ENCODE assay signal across 8 cellular contexts in the genomic region with DNA sequence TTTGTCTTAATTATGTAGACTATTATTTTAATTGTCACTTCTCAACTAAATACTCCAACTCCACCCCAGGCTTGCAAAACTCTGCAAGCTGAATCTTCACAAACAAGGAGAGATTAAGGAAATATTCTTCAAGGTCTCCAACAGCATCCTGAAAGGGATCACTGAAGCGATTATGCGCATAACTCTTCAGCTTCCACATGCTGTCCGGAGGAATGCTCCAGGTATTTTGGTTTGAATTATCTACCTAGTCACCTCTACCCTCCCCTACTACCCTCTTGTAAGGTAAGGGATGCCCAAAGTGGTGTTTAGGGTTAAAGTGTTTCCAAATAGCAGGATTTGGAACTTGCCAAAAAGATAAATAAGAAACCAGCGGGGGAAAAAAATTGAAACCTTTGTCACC. TPM values are rescaled to one million over a fixed set of nuclear protein-coding genes. Genes with fewer than 3 reads are reported as not detected.
DNase-seq lines count a peak whose midpoint lies in the region; ATAC-seq and TF ChIP-seq lines count a peak whose summit lies in the region.

No MANE protein-coding gene starts in this region.

- H3K27me3 ChIP-seq in esophagus squamous epithelium = peaks cover 0 to 5% (median 0%) of the 10 kb centered on the region in 4 donors
- H3K27me3 ChIP-seq in rectal smooth muscle tissue (ENCODE audit: control insufficient read depth, insufficient read depth, low read length) = no peaks in the 10 kb centered on the region

- H3K36me3 ChIP-seq in OCI-LY7 (ENCODE audit: insufficient read depth, low read length) = peaks cover 2% of the 10 kb centered on the region; the same call in 1 of the 2 replicates
- H3K36me3 ChIP-seq in esophagus squamous epithelium = no peaks in the 10 kb centered on the region
- no peaks in the 10 kb centered on the region for H3K36me3 ChIP-seq in rectal smooth muscle tissue (ENCODE audit: control insufficient read depth, insufficient read depth, low read length)

- BruUV-seq in OCI-LY7 (replicated peaks; lab: Mats Ljungman, UMichigan) = TSS peak; percentile 48

- DNase-seq in GM12864 (ENCODE audit: low read depth) (no peak), OCI-LY7 (ENCODE audit: low spot score) (no peak), esophagus squamous epithelium (lab: John Stamatoyannopoulos, UW) (no peak)
- no peak for DNase-seq in NK-92 treated with Interleukin-12 subunit alpha and Interleukin-12 subunit beta, amount 100 ng/mL, for 24 hours (lab: John Stamatoyannopoulos, UW)

- H3K4me3 ChIP-seq in GM12864 (ENCODE audit: low read depth, low read length) (peak overlapping the region; percentile 70), OCI-LY7 (ENCODE audit: low read depth, low read length, poor library complexity, severe bottlenecking) (peak overlapping the region; percentile 82), esophagus squamous epithelium (peak overlapping the region in 3 of 4 donors; percentile 84 to 93 (median 89)), rectal smooth muscle tissue (ENCODE audit: low read length) (peak overlapping the region; percentile 62)

- H3K4me2 ChIP-seq in OCI-LY7 (ENCODE audit: low read length) = peak overlapping the region; percentile 89

- TF ChIP-seq POLR2A in esophagus squamous epithelium (IDR thresholded peaks at IDR 0.05) = no peak

- H3K4me1 ChIP-seq in OCI-LY7 (ENCODE audit: insufficient read depth, low read length, poor library complexity, severe bottlenecking) = peaks cover 44% of the 10 kb centered on the region
- peaks cover 5 to 56% (median 11%) of the 10 kb centered on the region in 3 donors for H3K4me1 ChIP-seq in esophagus squamous epithelium
- peaks cover 7% of the 10 kb centered on the region for H3K4me1 ChIP-seq in rectal smooth muscle tissue (ENCODE audit: control insufficient read depth, insufficient read depth, low read length)

- H3K9me3 ChIP-seq in OCI-LY7 (ENCODE audit: low read length) (no peaks in the 10 kb centered on the region), esophagus squamous epithelium (no peaks in the 10 kb centered on the region)

- H3K9me2 ChIP-seq in OCI-LY7 (ENCODE audit: insufficient read depth, low read length) = no peaks in the 10 kb centered on the region

- H4K20me1 ChIP-seq in OCI-LY7 (ENCODE audit: insufficient read depth, low read length) = peaks cover 26% of the 10 kb centered on the region

- CTCF ChIA-PET in OCI-LY7 (lab: Charles Lee; ENCODE audit: unreplicated experiment) = interaction anchor here (0.6 to 1.7 kb wide), 2 partner anchors 27 to 43 kb away, joined by 4 to 5 read pairs; no protein-coding TSS in a partner anchor

- TF ChIP-seq CTCF in GM12864 (IDR thresholded peaks at IDR 0.05; ENCODE audit: low read depth, low read length, missing control alignments) (no peak), OCI-LY7 (conservative IDR thresholded peaks at IDR 0.05; ENCODE audit: low read length) (no peak), esophagus squamous epithelium (IDR thresholded peaks at IDR 0.05) (no peak)

- no peak for ATAC-seq in HG03439 (IDR thresholded peaks at IDR 0.05; ENCODE audit: unreplicated experiment)
- no peak for ATAC-seq in HG02884 (IDR thresholded peaks at IDR 0.05; ENCODE audit: unreplicated experiment)
- no peak for ATAC-seq in HG02870 (IDR thresholded peaks at IDR 0.05; ENCODE audit: unreplicated experiment)

- H3K27ac ChIP-seq in OCI-LY7 (ENCODE audit: low read depth, low read length, poor library complexity, severe bottlenecking) (peak overlapping the region; percentile 51), esophagus squamous epithelium (peak overlapping the region in 2 of 4 donors; percentile 18 to 97), rectal smooth muscle tissue (ENCODE audit: low read depth, low read length) (no peak overlapping the region)

- peak overlapping the region; percentile 5; the same call in 1 of the 2 replicates for H2AFZ ChIP-seq in OCI-LY7 (ENCODE audit: low read length)

- no peak overlapping the region for H3K9ac ChIP-seq in rectal smooth muscle tissue (ENCODE audit: low read length)

- H3K79me2 ChIP-seq in OCI-LY7 (ENCODE audit: insufficient read depth, low read depth, low read length) = peaks cover 58% of the 10 kb centered on the region

- POLR2A ChIA-PET in OCI-LY7 (lab: Charles Lee) = interaction anchor here (0.5 to 1.4 kb wide), 3 partner anchors 11 to 178 kb away, joined by 3 to 5 read pairs (median 3); no protein-coding TSS in a partner anchor

- intact Hi-C loops in OCI-LY7 (cut with micrococcal nuclease; ENCODE audit: unreplicated experiment) (loop anchor here (5.0 kb wide), 3 partner anchors 128 to 912 kb away; a partner anchor contains a TSS), esophagus squamous epithelium (cut with DNase I) (no loop called here)

- 44 to 46% methylated on average over 4 of the region's 4 CpGs for WGBS in esophagus squamous epithelium, 2 donors

RNA-seq across cellular contexts. Expression of a gene that starts 11.7 kb away (rescaled TPM):
- total RNA-seq in OCI-LY7 (2014; rRNA removed; shearing (Covaris generic)) = 13.1 and 16.5 TPM in 2 replicates
- total RNA-seq in OCI-LY7 (2022) (36.1 and 49.9 TPM in 2 replicates), esophagus squamous epithelium (10 to 100 TPM in 1 of 4 donors, 1 to 10 TPM in 3; 1.9 to 11.6 (median 3.5) TPM)
